Comparison of ENCODE assay signal across 1 cellular context in genomic region chr2:70995227-70995729, GRCh38.
TF ChIP-seq lines count a peak whose summit lies in the region.

No MANE protein-coding gene starts in this region.

TF ChIP-seq in GM12878, 131 proteins besides CTCF, POLR2A, EP300 and RAD21:
- TF ChIP-seq SMC3 (IDR thresholded peaks at IDR 0.05; ENCODE audit: borderline replicate concordance, low read length) (peak; percentile 29; the same call in 1 of the 2 replicates), NBN (IDR thresholded peaks at IDR 0.05) (0 out of 2 replicates have a peak, but pooled peaks have one; percentile 22), SMAD5 (IDR thresholded peaks at IDR 0.05; ENCODE audit: low read depth) (no peak), CHD2 (IDR thresholded peaks at IDR 0.05; ENCODE audit: borderline replicate concordance, low read depth, low read length) (no peak), FOXK2 (IDR thresholded peaks at IDR 0.05) (no peak), KDM1A (IDR thresholded peaks at IDR 0.05; ENCODE audit: borderline replicate concordance) (no peak), YY1 (IDR thresholded peaks at IDR 0.05; ENCODE audit: low read depth, low read length) (0 out of 2 replicates have a peak, but pooled peaks have one; percentile 10), CBX5 (IDR thresholded peaks at IDR 0.05; ENCODE audit: low read depth) (no peak)
